ENCODE assay signal across 11 cellular contexts in the genomic region with DNA sequence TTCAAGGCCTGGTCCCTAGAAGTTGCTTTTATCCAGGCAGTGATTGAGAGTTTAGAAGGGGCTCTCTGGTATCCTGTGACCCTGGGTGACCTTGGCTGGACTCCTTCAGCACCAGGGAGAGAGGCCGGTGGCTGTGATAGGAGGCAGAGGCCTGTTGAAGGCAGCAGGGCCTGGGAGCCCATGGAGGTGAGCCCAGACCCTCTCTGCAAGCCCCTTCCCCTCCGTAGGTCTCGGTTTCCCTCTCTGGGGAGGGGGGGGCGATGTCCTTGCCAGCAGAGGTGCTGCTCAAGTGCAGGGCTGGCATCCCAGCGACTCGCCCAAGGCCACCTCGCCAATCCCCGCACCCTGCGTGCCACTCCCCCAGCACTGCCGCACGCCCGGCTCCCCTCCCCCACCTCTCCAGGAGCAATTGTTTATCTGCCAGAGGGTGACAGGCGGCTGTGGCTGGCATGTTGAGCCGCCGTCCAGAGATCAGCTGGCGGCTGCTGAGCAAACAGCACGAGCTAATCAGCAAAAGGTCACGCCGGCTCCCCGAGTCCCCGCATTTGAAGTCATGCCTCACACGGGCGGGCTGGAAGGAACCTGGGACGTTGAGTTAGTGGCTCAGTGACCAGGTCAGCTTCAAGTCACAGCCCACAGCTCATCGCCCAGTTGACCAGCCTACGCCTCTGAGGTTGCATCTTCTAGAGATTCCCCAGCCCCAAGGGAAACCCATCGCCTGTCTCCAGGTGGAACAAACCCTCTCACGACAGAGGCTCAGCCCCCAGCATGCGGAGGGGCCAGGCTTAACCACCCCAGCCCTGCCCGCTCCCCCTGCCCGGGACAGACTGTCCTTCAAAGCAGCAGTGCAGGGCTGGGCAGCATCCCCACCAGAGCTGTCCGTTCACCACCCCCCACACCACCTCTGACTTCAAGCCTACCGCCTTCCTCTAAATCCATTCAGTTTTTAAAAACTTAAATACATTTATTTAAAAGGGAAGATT. TPM values are rescaled to one million over a fixed set of nuclear protein-coding genes. Genes with fewer than 3 reads are reported as not detected.
DNase-seq lines count a peak whose midpoint lies in the region; ATAC-seq and TF ChIP-seq lines count a peak whose summit lies in the region.
"Had no signal": no experiment of that assay in that cellular context is flagged by ENCODE, and none has a peak within 500 bp of the region (broad histone marks: within the 10 kb centered on the region; RNA-seq: fewer than 3 reads in every experiment).

No MANE protein-coding gene starts in this region.

- H3K27ac ChIP-seq in HEK293 (ENCODE audit: extremely low read depth, low read depth, low read length), result no peak overlapping the region
- no peak overlapping the region for H3K27ac ChIP-seq in osteoblast (ENCODE audit: low read depth, low read length)
- H3K27ac ChIP-seq in mammary epithelial cell (ENCODE audit: insufficient read depth, low read depth, low read length), result no peak overlapping the region
- H3K27ac ChIP-seq: epithelial cell of prostate, vagina had no signal

- peak; percentile 23 for DNase-seq in NCI-H526 treated with DMSO at 0.1 percent for 48 hours (lab: John Stamatoyannopoulos, UW)
- peak; percentile 67 for DNase-seq in Right ventricle myocardium superior
- peak; percentile 73 for DNase-seq in osteoblast (ENCODE audit: insufficient read length, low spot score, missing footprints)
- DNase-seq in activated naive CD4-positive, alpha-beta T cell treated with anti-CD3 and anti-CD28 coated beads, Interleukin-2, amount 50 U/mL, for 16 hours, result no peak
- DNase-seq in GDM1 (lab: John Stamatoyannopoulos, UW), result no peak
- no peak for DNase-seq in mammary epithelial cell
- DNase-seq: NCI-H1048 had no signal

- ATAC-seq in Right ventricle myocardium superior (ENCODE audit: poor library complexity), result peak; percentile 84
- no peak for ATAC-seq in GM19397 (IDR thresholded peaks at IDR 0.05; ENCODE audit: unreplicated experiment)

- no peaks in the 10 kb centered on the region for H3K79me2 ChIP-seq in osteoblast (ENCODE audit: insufficient read depth, low read length)
- H3K79me2 ChIP-seq in mammary epithelial cell (ENCODE audit: insufficient read depth, low read length), result no peaks in the 10 kb centered on the region

- no peaks in the 10 kb centered on the region for H3K9me3 ChIP-seq in HEK293 (ENCODE audit: control insufficient read depth, insufficient read depth, low read depth, low read length)
- H3K9me3 ChIP-seq in osteoblast (ENCODE audit: low read depth, low read length), result peaks cover 3% of the 10 kb centered on the region
- H3K9me3 ChIP-seq in mammary epithelial cell (replicated peaks; ENCODE audit: insufficient read depth, low read length), result peaks cover 8% of the 10 kb centered on the region

- H3K27me3 ChIP-seq in osteoblast (ENCODE audit: insufficient read depth, low read length) (no peaks in the 10 kb centered on the region), mammary epithelial cell (ENCODE audit: insufficient read depth, low read length) (no peaks in the 10 kb centered on the region)
- H3K27me3 ChIP-seq: vagina had no signal

- no TSS peak for BruUV-seq in mammary epithelial cell (replicated peaks; lab: Mats Ljungman, UMichigan)

- H3K4me3 ChIP-seq in HEK293 (ENCODE audit: low read depth, low read length) (no peak overlapping the region), osteoblast (ENCODE audit: insufficient read depth, low read length) (no peak overlapping the region), mammary epithelial cell (replicated peaks in 1 of 3; ENCODE audit: insufficient read depth in 1 of 3, low read depth in 2 of 3, low read length in 3 of 3) (no peak overlapping the region)
- H3K4me3 ChIP-seq: vagina had no signal

- WGBS in mammary epithelial cell (ENCODE audit: low coverage, missing lambda C conversion rate), result 91% methylated on average over 16 of the region's 33 CpGs

- TF ChIP-seq CTCF in HEK293 (tag by site-specific recombination; IDR thresholded peaks at IDR 0.05) (no peak), osteoblast (IDR thresholded peaks at IDR 0.05; ENCODE audit: extremely low read depth, low read depth, low read length) (no peak), mammary epithelial cell (conservative IDR thresholded peaks at IDR 0.05 in 1 of 2, IDR thresholded peaks at IDR 0.05 in 1 of 2; ENCODE audit: extremely low read depth in 1 of 2, insufficient read depth in 1 of 2, low read depth in 1 of 2, low read length in 2 of 2) (no peak)

- POLR2A ChIA-PET in HEK293 (lab: Yijun Ruan, JAX), result no interaction called here

- in situ Hi-C loops in mammary epithelial cell (cut with MboI; ENCODE audit: low sequenced_read_pairs in 2 of 2), result no loop called here

- no peaks in the 10 kb centered on the region for H3K4me1 ChIP-seq in HEK293 (ENCODE audit: control insufficient read depth, insufficient read depth, low read length)
- H3K4me1 ChIP-seq in osteoblast (ENCODE audit: insufficient read depth, low read length), result peaks cover 2% of the 10 kb centered on the region
- no peaks in the 10 kb centered on the region for H3K4me1 ChIP-seq in mammary epithelial cell (ENCODE audit: insufficient read depth, low read length)
- H3K4me1 ChIP-seq: vagina had no signal

- H3K4me2 ChIP-seq in osteoblast (ENCODE audit: insufficient read depth, low read length), result no peak overlapping the region
- no peak overlapping the region for H3K4me2 ChIP-seq in mammary epithelial cell (ENCODE audit: insufficient read depth, low read depth, low read length)

- CTCF ChIA-PET in HEK293 (lab: Yijun Ruan, JAX), result no interaction called here
- CTCF ChIA-PET in mammary epithelial cell (lab: Charles Lee; ENCODE audit: low non-redundant PET), result no interaction called here

- dilution Hi-C loops in mammary epithelial cell (cut with HindIII; ENCODE audit: low sequenced_read_pairs), result no loop called here

- H3K9ac ChIP-seq in mammary epithelial cell (ENCODE audit: insufficient read depth, low read length), result no peak overlapping the region

- no peaks in the 10 kb centered on the region for H3K36me3 ChIP-seq in HEK293 (ENCODE audit: control insufficient read depth in 2 of 2, insufficient read depth in 1 of 2, low read length in 2 of 2)
- H3K36me3 ChIP-seq in osteoblast (ENCODE audit: insufficient read depth, low read length), result no peaks in the 10 kb centered on the region
- H3K36me3 ChIP-seq in mammary epithelial cell (ENCODE audit: insufficient read depth, low read length), result no peaks in the 10 kb centered on the region
- H3K36me3 ChIP-seq: vagina had no signal

- intact Hi-C loops in Right ventricle myocardium superior (cut with DNase I) (no loop called here), mammary epithelial cell (cut with micrococcal nuclease) (no loop called here)

- H4K20me1 ChIP-seq in osteoblast (ENCODE audit: insufficient read depth, low read length), result no peaks in the 10 kb centered on the region
- no peaks in the 10 kb centered on the region for H4K20me1 ChIP-seq in mammary epithelial cell (ENCODE audit: insufficient read depth, low read length)

- H2AFZ ChIP-seq in osteoblast (ENCODE audit: low read length) (no peak overlapping the region), mammary epithelial cell (ENCODE audit: low read depth, low read length) (no peak overlapping the region)

TF ChIP-seq in HEK293, 187 proteins besides CTCF, POLR2A, EP300 and RAD21:
- TF ChIP-seq, protein P1, sequence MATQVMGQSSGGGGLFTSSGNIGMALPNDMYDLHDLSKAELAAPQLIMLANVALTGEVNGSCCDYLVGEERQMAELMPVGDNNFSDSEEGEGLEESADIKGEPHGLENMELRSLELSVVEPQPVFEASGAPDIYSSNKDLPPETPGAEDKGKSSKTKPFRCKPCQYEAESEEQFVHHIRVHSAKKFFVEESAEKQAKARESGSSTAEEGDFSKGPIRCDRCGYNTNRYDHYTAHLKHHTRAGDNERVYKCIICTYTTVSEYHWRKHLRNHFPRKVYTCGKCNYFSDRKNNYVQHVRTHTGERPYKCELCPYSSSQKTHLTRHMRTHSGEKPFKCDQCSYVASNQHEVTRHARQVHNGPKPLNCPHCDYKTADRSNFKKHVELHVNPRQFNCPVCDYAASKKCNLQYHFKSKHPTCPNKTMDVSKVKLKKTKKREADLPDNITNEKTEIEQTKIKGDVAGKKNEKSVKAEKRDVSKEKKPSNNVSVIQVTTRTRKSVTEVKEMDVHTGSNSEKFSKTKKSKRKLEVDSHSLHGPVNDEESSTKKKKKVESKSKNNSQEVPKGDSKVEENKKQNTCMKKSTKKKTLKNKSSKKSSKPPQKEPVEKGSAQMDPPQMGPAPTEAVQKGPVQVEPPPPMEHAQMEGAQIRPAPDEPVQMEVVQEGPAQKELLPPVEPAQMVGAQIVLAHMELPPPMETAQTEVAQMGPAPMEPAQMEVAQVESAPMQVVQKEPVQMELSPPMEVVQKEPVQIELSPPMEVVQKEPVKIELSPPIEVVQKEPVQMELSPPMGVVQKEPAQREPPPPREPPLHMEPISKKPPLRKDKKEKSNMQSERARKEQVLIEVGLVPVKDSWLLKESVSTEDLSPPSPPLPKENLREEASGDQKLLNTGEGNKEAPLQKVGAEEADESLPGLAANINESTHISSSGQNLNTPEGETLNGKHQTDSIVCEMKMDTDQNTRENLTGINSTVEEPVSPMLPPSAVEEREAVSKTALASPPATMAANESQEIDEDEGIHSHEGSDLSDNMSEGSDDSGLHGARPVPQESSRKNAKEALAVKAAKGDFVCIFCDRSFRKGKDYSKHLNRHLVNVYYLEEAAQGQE (tag by site-specific recombination; IDR thresholded peaks at IDR 0.05), result peak; percentile 66
- 0 out of 2 replicates have a peak, but pooled peaks have one; percentile 14 for TF ChIP-seq OSR2 (tag by site-specific recombination; IDR thresholded peaks at IDR 0.05)
- no peak for TF ChIP-seq ZNF174 (tag by site-specific recombination; IDR thresholded peaks at IDR 0.05)
- TF ChIP-seq MEIS1 (CRISPR knock-in tag; IDR thresholded peaks at IDR 0.05; ENCODE audit: borderline replicate concordance), result no peak
- peak; percentile 78 for TF ChIP-seq ZIC2 (tag by site-specific recombination; IDR thresholded peaks at IDR 0.05)
- no peak for TF ChIP-seq ZNF48 (tag by site-specific recombination; IDR thresholded peaks at IDR 0.05)

RNA-seq across cellular contexts. Expression of a gene that starts 43.7 kb away (rescaled TPM):
- 10.8 TPM for total RNA-seq in Right ventricle myocardium superior
- total RNA-seq in osteoblast, result 12.7 and 14.1 TPM in 2 replicates
- total RNA-seq in mammary epithelial cell, result under 1 TPM in 1 of 2 donors, not detected in 1; 0.83 TPM
- polyA plus RNA-seq in mammary epithelial cell, result 0.02 TPM
- polyA minus RNA-seq in mammary epithelial cell, result not detected

Comparison
In these comparisons a context has a peak if more than half of its experiments do, and no peak if none do; other contexts are left out.
1. DNase-seq: peak in NCI-H526 treated with DMSO at 0.1 percent for 48 hours (single experiment), Right ventricle myocardium superior (single experiment) and osteoblast (single experiment); none in activated naive CD4-positive, alpha-beta T cell treated with anti-CD3 and anti-CD28 coated beads, Interleukin-2, amount 50 U/mL, for 16 hours (single experiment), GDM1 (single experiment) and mammary epithelial cell (single experiment).